Comparison of ENCODE assay signal across 8 cellular contexts in genomic region chr14:95495538-95496025, GRCh38. TPM values are rescaled to one million over a fixed set of nuclear protein-coding genes. Genes with fewer than 3 reads are reported as not detected.
A peak's percentile ranks its signal among the peaks of the same experiment; 100 is the strongest.
DNase-seq lines count a peak whose midpoint lies in the region; ATAC-seq and TF ChIP-seq lines count a peak whose summit lies in the region.

No MANE protein-coding gene starts in this region.

- no peak for TF ChIP-seq CTCF in PC-9 (conservative IDR thresholded peaks at IDR 0.05)

- no peak overlapping the region for H3K9ac ChIP-seq in HUES48 (ENCODE audit: low read depth, low read length)

- no peaks in the 10 kb centered on the region for H3K36me3 ChIP-seq in HUES48 (ENCODE audit: control insufficient read depth, insufficient read depth, low read length)
- no peaks in the 10 kb centered on the region for H3K36me3 ChIP-seq in PC-9 (ENCODE audit: low read depth)
- H3K36me3 ChIP-seq in H7 (replicated peaks; ENCODE audit: control insufficient read depth, insufficient read depth, low read length) = no peaks in the 10 kb centered on the region

- no peak overlapping the region for H2AFZ ChIP-seq in PC-9

- intact Hi-C loops in PC-9 (cut with micrococcal nuclease; ENCODE audit: unreplicated experiment) = no loop called here

- H3F3A ChIP-seq in PC-9 (ENCODE audit: insufficient read depth, low read depth) = no peaks in the 10 kb centered on the region

- peaks cover 59% of the 10 kb centered on the region for H3K4me1 Mint-ChIP-seq in activated naive CD8-positive, alpha-beta T cell treated with anti-CD3 and anti-CD28 coated beads, Interleukin-2, amount 50 U/mL, for 24 hours

- DNase-seq in activated naive CD8-positive, alpha-beta T cell treated with anti-CD3 and anti-CD28 coated beads, Interleukin-2, amount 50 U/mL, for 24 hours = no peak
- DNase-seq in pons (ENCODE audit: low spot score) (peak; percentile 62), PC-9 (no peak), H7 (no peak)
- no peak for DNase-seq in stimulated activated naive CD4-positive, alpha-beta T cell (lab: John Stamatoyannopoulos, UW)

- H3K4me3 Mint-ChIP-seq in activated naive CD8-positive, alpha-beta T cell treated with anti-CD3 and anti-CD28 coated beads, Interleukin-2, amount 50 U/mL, for 24 hours = peak overlapping the region; percentile 37

- H3K36me3 Mint-ChIP-seq in activated naive CD8-positive, alpha-beta T cell treated with anti-CD3 and anti-CD28 coated beads, Interleukin-2, amount 50 U/mL, for 24 hours (ENCODE audit: low read depth) = peaks cover 20% of the 10 kb centered on the region

- H3K4me3 ChIP-seq in HUES48 (ENCODE audit: low read depth, low read length) (no peak overlapping the region), PC-9 (no peak overlapping the region), H7 (ENCODE audit: insufficient read depth, low read depth, low read length) (no peak overlapping the region)

- BruUV-seq in PC-9 (replicated peaks; lab: Mats Ljungman, UMichigan) = no TSS peak

- H3K9me3 ChIP-seq in HUES48 (ENCODE audit: control insufficient read depth, insufficient read depth, low read length) = no peaks in the 10 kb centered on the region
- H3K9me3 ChIP-seq in PC-9 (ENCODE audit: insufficient read depth, low read depth) = no peaks in the 10 kb centered on the region

- no peaks in the 10 kb centered on the region for H3K27me3 ChIP-seq in HUES48 (ENCODE audit: control insufficient read depth, insufficient read depth, low read length)
- no peaks in the 10 kb centered on the region for H3K27me3 ChIP-seq in PC-9 (ENCODE audit: insufficient read depth, low read depth)
- no peaks in the 10 kb centered on the region for H3K27me3 ChIP-seq in H7 (ENCODE audit: control insufficient read depth, insufficient read depth, low read length)

- POLR2A ChIA-PET in PC-9 (lab: Charles Lee; ENCODE audit: unreplicated experiment) = no interaction called here

- no peaks in the 10 kb centered on the region for H3K27me3 Mint-ChIP-seq in activated naive CD8-positive, alpha-beta T cell treated with anti-CD3 and anti-CD28 coated beads, Interleukin-2, amount 50 U/mL, for 24 hours

- H3K9me2 ChIP-seq in PC-9 (ENCODE audit: insufficient read depth) = no peaks in the 10 kb centered on the region

- TF ChIP-seq POLR2A in GM18505 (IDR thresholded peaks at IDR 0.05; ENCODE audit: borderline replicate concordance, extremely low read depth, insufficient read depth, insufficient read length) = peak; percentile 49

- no peaks in the 10 kb centered on the region for H3K79me2 ChIP-seq in PC-9 (ENCODE audit: low read depth)

- H3K4me1 ChIP-seq in HUES48 (ENCODE audit: control insufficient read depth, insufficient read depth, low read length) (no peaks in the 10 kb centered on the region), PC-9 (replicated peaks; ENCODE audit: insufficient read depth) (0 out of 2 replicates have a peak, but pooled peaks cover 4% of the 10 kb centered on the region)

- CTCF ChIA-PET in PC-9 (lab: Charles Lee) = no interaction called here

- ATAC-seq in GM18505 (IDR thresholded peaks at IDR 0.05; ENCODE audit: unreplicated experiment) (peak; percentile 79), GM21526 (IDR thresholded peaks at IDR 0.05; ENCODE audit: low FRiP score, unreplicated experiment) (peak; percentile 87)
- ATAC-seq in activated naive CD8-positive, alpha-beta T cell treated with anti-CD3 and anti-CD28 coated beads, Interleukin-2, amount 50 U/mL, for 24 hours = peak; percentile 58

- no peak overlapping the region for H3K4me2 ChIP-seq in PC-9

- H3K27ac Mint-ChIP-seq in activated naive CD8-positive, alpha-beta T cell treated with anti-CD3 and anti-CD28 coated beads, Interleukin-2, amount 50 U/mL, for 24 hours = peak overlapping the region; percentile 88

- H4K20me1 ChIP-seq in PC-9 (ENCODE audit: insufficient read depth) = no peaks in the 10 kb centered on the region

- peaks cover 6% of the 10 kb centered on the region for H3K9me3 Mint-ChIP-seq in activated naive CD8-positive, alpha-beta T cell treated with anti-CD3 and anti-CD28 coated beads, Interleukin-2, amount 50 U/mL, for 24 hours

- H3K27ac ChIP-seq in HUES48 (ENCODE audit: low read depth, low read length) (peak overlapping the region; percentile 40), PC-9 (no peak overlapping the region)

RNA-seq across cellular contexts. Expression of gene SYNE3, which starts 20.9 kb away (rescaled TPM):
- total RNA-seq in PC-9 (2021) = 1.5 and 1.9 TPM in 2 replicates
- 0.31 and 0.63 TPM in 2 replicates for total RNA-seq in H7 (2014; rRNA removed; shearing (Covaris generic))

RNA-seq across cellular contexts. Expression of gene GLRX5, which starts 39.3 kb away (rescaled TPM):
- total RNA-seq in PC-9 (2021) = 19.6 and 23.2 TPM in 2 replicates
- total RNA-seq in H7 (2014; rRNA removed; shearing (Covaris generic)) = 67.1 and 73.1 TPM in 2 replicates
